In genomic region chr1:24554714-24555113, GRCh38 we compare ENCODE assay signal across 25 cellular contexts. TPM values are rescaled to one million over a fixed set of nuclear protein-coding genes. Genes with fewer than 3 reads are reported as not detected.
DNase-seq lines count a peak whose midpoint lies in the region; ATAC-seq and TF ChIP-seq lines count a peak whose summit lies in the region.
"Had no signal": no experiment of that assay in that cellular context is flagged by ENCODE, and none has a peak within 500 bp of the region (broad histone marks: within the 10 kb centered on the region; RNA-seq: fewer than 3 reads in every experiment).

No MANE protein-coding gene starts in this region.

- H3K27me3 Mint-ChIP-seq in activated naive CD8-positive, alpha-beta T cell = no peaks in the 10 kb centered on the region
- peaks cover 13% of the 10 kb centered on the region for H3K27me3 Mint-ChIP-seq in activated naive CD8-positive, alpha-beta T cell treated with anti-CD3 and anti-CD28 coated beads for 36 hours
- H3K27me3 Mint-ChIP-seq in T-cell = peaks cover 0 to 25% of the 10 kb centered on the region in 2 donors

- intact Hi-C loops in upper lobe of right lung (cut with DNase I) = no loop called here

- H3K27ac Mint-ChIP-seq in activated naive CD8-positive, alpha-beta T cell = no peak overlapping the region
- H3K27ac Mint-ChIP-seq in activated naive CD8-positive, alpha-beta T cell treated with anti-CD3 and anti-CD28 coated beads for 36 hours = no peak overlapping the region
- no peak overlapping the region for H3K27ac Mint-ChIP-seq in T-cell
- H3K27ac Mint-ChIP-seq: B cell, CD14-positive monocyte had no signal

- H3K4me3 Mint-ChIP-seq in activated naive CD8-positive, alpha-beta T cell = peak overlapping the region; percentile 84
- H3K4me3 Mint-ChIP-seq in activated naive CD8-positive, alpha-beta T cell treated with anti-CD3 and anti-CD28 coated beads for 36 hours = no peak overlapping the region
- peak overlapping the region in 2 of 3 donors; percentile 78 to 80 for H3K4me3 Mint-ChIP-seq in T-cell

- POLR2A ChIA-PET in T-cell (lab: Charles Lee) = no interaction called here

- no peak overlapping the region for H3K4me3 ChIP-seq in upper lobe of right lung
- H3K4me3 ChIP-seq: A549, SJCRH30 had no signal

- no peak for TF ChIP-seq CTCF in upper lobe of right lung (IDR thresholded peaks at IDR 0.05)

- no peak overlapping the region for H3K27ac ChIP-seq in upper lobe of right lung
- H3K27ac ChIP-seq: A549, HL-60, KMS-11, SJCRH30 had no signal

- DNase-seq in activated naive CD8-positive, alpha-beta T cell treated with anti-CD3 and anti-CD28 coated beads for 36 hours = no peak
- DNase-seq in T-cell (no peak), islet precursor cell (peak; percentile 22), upper lobe of right lung (peak; percentile 29), cortex of kidney (lab: John Stamatoyannopoulos, UW) (no peak), 8988T (no peak)
- DNase-seq: DMS153, GOT3, HCEC 1CT, MV-4-11, NCI-H1105 treated with DMSO at 0.1 percent for 48 hours, NCI-H2029 treated with DMSO at 0.1 percent for 48 hours, NCI-H226, NCI-H774, SJCRH30 had no signal

- H3K36me3 Mint-ChIP-seq in activated naive CD8-positive, alpha-beta T cell = no peaks in the 10 kb centered on the region
- no peaks in the 10 kb centered on the region for H3K36me3 Mint-ChIP-seq in activated naive CD8-positive, alpha-beta T cell treated with anti-CD3 and anti-CD28 coated beads for 36 hours
- no peaks in the 10 kb centered on the region for H3K36me3 Mint-ChIP-seq in T-cell

- no peaks in the 10 kb centered on the region for H3K9me3 ChIP-seq in upper lobe of right lung
- H3K9me3 ChIP-seq: A549, Peyer's patch, SJCRH30 had no signal

- H3K27me3 ChIP-seq in upper lobe of right lung = peaks cover 23% of the 10 kb centered on the region
- H3K27me3 ChIP-seq: Peyer's patch had no signal

- CTCF ChIA-PET in T-cell (lab: Charles Lee) = interaction anchor here (0.6 to 1.0 kb wide), 2 partner anchors 9 to 75 kb away, joined by 3 to 9 read pairs; no protein-coding TSS in a partner anchor

- no peak for ATAC-seq in T-cell (replicated peaks in 1 of 4)
- no peak for ATAC-seq in upper lobe of right lung
- ATAC-seq in HG03378 (IDR thresholded peaks at IDR 0.05; ENCODE audit: unreplicated experiment) = no peak
- ATAC-seq: A549 had no signal

- H3K4me1 Mint-ChIP-seq in activated naive CD8-positive, alpha-beta T cell (ENCODE audit: low read depth) = peaks cover 14% of the 10 kb centered on the region
- peaks cover 21% of the 10 kb centered on the region for H3K4me1 Mint-ChIP-seq in activated naive CD8-positive, alpha-beta T cell treated with anti-CD3 and anti-CD28 coated beads for 36 hours
- peaks cover 16 to 19% (median 18%) of the 10 kb centered on the region in 3 donors for H3K4me1 Mint-ChIP-seq in T-cell

- no peaks in the 10 kb centered on the region for H3K4me1 ChIP-seq in upper lobe of right lung

- no peaks in the 10 kb centered on the region for H3K9me3 Mint-ChIP-seq in activated naive CD8-positive, alpha-beta T cell (ENCODE audit: low read depth)
- H3K9me3 Mint-ChIP-seq in activated naive CD8-positive, alpha-beta T cell treated with anti-CD3 and anti-CD28 coated beads for 36 hours = no peaks in the 10 kb centered on the region
- H3K9me3 Mint-ChIP-seq in T-cell = no peaks in the 10 kb centered on the region

- H3K36me3 ChIP-seq in upper lobe of right lung = no peaks in the 10 kb centered on the region
- H3K36me3 ChIP-seq: Peyer's patch, SJCRH30 had no signal

RNA-seq across cellular contexts. Expression of gene NCMAP, which starts 1.2 kb away (rescaled TPM):
- total RNA-seq in activated naive CD8-positive, alpha-beta T cell treated with anti-CD3 and anti-CD28 coated beads for 36 hours = under 1 TPM; 0.16 to 0.21 TPM
- total RNA-seq in T-cell (under 1 TPM in 4 of 5 donors, not detected in 1; 0.13 to 0.23 (median 0.19) TPM), upper lobe of right lung (10.7 TPM)
- total RNA-seq: B cell, G401, M059J, SJCRH30 had no signal

RNA-seq across cellular contexts. Expression of gene RCAN3, which starts 52.1 kb away (rescaled TPM):
- total RNA-seq in activated naive CD8-positive, alpha-beta T cell treated with anti-CD3 and anti-CD28 coated beads for 36 hours = 10 to 100 TPM; 67.2 to 67.7 TPM
- total RNA-seq in T-cell = 100 to 1,000 TPM; 149 to 202 (median 186) TPM
- 11.3 TPM for total RNA-seq in upper lobe of right lung

Comparison
In these comparisons a context has a peak if more than half of its experiments do, and no peak if none do; other contexts are left out.
1. DNase-seq: peak in islet precursor cell (single experiment) and upper lobe of right lung (single experiment); none in activated naive CD8-positive, alpha-beta T cell treated with anti-CD3 and anti-CD28 coated beads for 36 hours (single experiment), T-cell (0 of 34), cortex of kidney (single experiment) and 8988T (single experiment).